ENCODE assay signal across 8 cellular contexts in genomic region chr13:73059460-73060250, GRCh38. TPM values are rescaled to one million over a fixed set of nuclear protein-coding genes. Genes with fewer than 3 reads are reported as not detected.
DNase-seq lines count a peak whose midpoint lies in the region; ATAC-seq, FAIRE-seq and TF ChIP-seq lines count a peak whose summit lies in the region.

No MANE protein-coding gene starts in this region.

- FAIRE-seq in A549 (lab: Jason Lieb, UNC) (no peak), pancreas (lab: Jason Lieb, UNC) (no peak)

- H3K36me3 Mint-ChIP-seq in activated T-helper 1 cell treated with anti-CD3 and anti-CD28 coated beads, Interleukin-12 subunit alpha, Interleukin-12 subunit beta, Interleukin-2, Interleukin-4 antibody, amounts not matched to agents 30 ng/mL and 10 ng/mL and 1 ng/mL, durations not matched to agents 14 hours and 24 hours and 36 hours (ENCODE audit: low read depth): no peaks in the 10 kb centered on the region

- ATAC-seq in A549: peak; percentile 2 to 63; a peak in 4 of 6 replicates
- peak; percentile 38 for ATAC-seq in GM18505 (IDR thresholded peaks at IDR 0.05; ENCODE audit: unreplicated experiment)
- peak; percentile 46 for ATAC-seq in HG02885 (IDR thresholded peaks at IDR 0.05; ENCODE audit: poor library complexity, unreplicated experiment)
- peak; percentile 35 for ATAC-seq in gastroesophageal sphincter
- peak; percentile 66 to 77 (median 73) for ATAC-seq in pancreas

- TF ChIP-seq CTCF in A549 (IDR thresholded peaks at IDR 0.05) (peak; percentile 21; the same call in 1 of the 3 replicates), gastroesophageal sphincter (IDR thresholded peaks at IDR 0.05) (peak in 3 of 4 experiments; percentile 2 to 49 (median 10)), pancreas (IDR thresholded peaks at IDR 0.05) (peak in 1 of 4 donors; percentile 10)

- POLR2A ChIA-PET in A549 (lab: Yijun Ruan, JAX): interaction anchor here (0.6 to 1.7 kb wide), 12 partner anchors 9 to 648 kb away, joined by 3 to 14 read pairs (median 4); no protein-coding TSS in a partner anchor

- peaks cover 51% of the 10 kb centered on the region for H3K27me3 Mint-ChIP-seq in activated T-helper 1 cell treated with anti-CD3 and anti-CD28 coated beads, Interleukin-12 subunit alpha, Interleukin-12 subunit beta, Interleukin-2, Interleukin-4 antibody, amounts not matched to agents 30 ng/mL and 10 ng/mL and 1 ng/mL, durations not matched to agents 14 hours and 24 hours and 36 hours (ENCODE audit: insufficient read depth)

- under 1% methylated on average over 19 of the region's 68 CpGs for WGBS in A549 (ENCODE audit: missing lambda C conversion rate)
- 0 to 1% methylated on average over 8 to 15 of the region's 68 CpGs for WGBS in gastroesophageal sphincter (ENCODE audit: low coverage in 1 of 2), 2 donors
- 0% methylated on average over 53 to 68 of the region's 68 CpGs for WGBS in pancreas, 2 donors

- H3K4me1 ChIP-seq in A549: peaks cover 36% of the 10 kb centered on the region
- H3K4me1 ChIP-seq in gastroesophageal sphincter: peaks cover 0 to 21% (median 4%) of the 10 kb centered on the region in 3 donors
- H3K4me1 ChIP-seq in pancreas: peaks cover 5 to 19% (median 8%) of the 10 kb centered on the region in 3 donors

- TF ChIP-seq POLR2A in A549 (IDR thresholded peaks at IDR 0.05; ENCODE audit: low read length) (no peak), GM18505 (IDR thresholded peaks at IDR 0.05; ENCODE audit: borderline replicate concordance, extremely low read depth, insufficient read depth, insufficient read length) (no peak), gastroesophageal sphincter (IDR thresholded peaks at IDR 0.05) (no peak)

- peak; percentile 23 to 42; a peak in 4 of 5 replicates for TF ChIP-seq RAD21 in A549 (conservative IDR thresholded peaks at IDR 0.05 in 1 of 2, IDR thresholded peaks at IDR 0.05 in 1 of 2)

- peak overlapping the region; percentile 23 for H3K27ac Mint-ChIP-seq in activated T-helper 1 cell treated with anti-CD3 and anti-CD28 coated beads, Interleukin-12 subunit alpha, Interleukin-12 subunit beta, Interleukin-2, Interleukin-4 antibody, amounts not matched to agents 30 ng/mL and 10 ng/mL and 1 ng/mL, durations not matched to agents 14 hours and 24 hours and 36 hours

- intact Hi-C loops in activated T-helper 1 cell treated with anti-CD3 and anti-CD28 coated beads, Interleukin-12 subunit alpha, Interleukin-12 subunit beta, Interleukin-2, Interleukin-4 antibody, amounts not matched to agents 30 ng/mL and 10 ng/mL and 1 ng/mL, durations not matched to agents 14 hours and 24 hours and 36 hours (cut with micrococcal nuclease): loop anchor here (2.0 to 10.0 kb wide), 6 partner anchors 163 to 1228 kb away; partner anchors contain the start of genes KLF12 and PIBF1
- intact Hi-C loops in pancreas (cut with DNase I): no loop called here

- peak overlapping the region; percentile 82 for H3K4me3 Mint-ChIP-seq in activated T-helper 1 cell treated with anti-CD3 and anti-CD28 coated beads, Interleukin-12 subunit alpha, Interleukin-12 subunit beta, Interleukin-2, Interleukin-4 antibody, amounts not matched to agents 30 ng/mL and 10 ng/mL and 1 ng/mL, durations not matched to agents 14 hours and 24 hours and 36 hours

- peak overlapping the region; percentile 90 for H3K4me2 ChIP-seq in A549

- TF ChIP-seq EP300 in A549 (IDR thresholded peaks at IDR 0.05) (no peak), gastroesophageal sphincter (IDR thresholded peaks at IDR 0.05) (no peak)

- H3K27me3 ChIP-seq in gastroesophageal sphincter (no peaks in the 10 kb centered on the region), pancreas (peaks cover 0 to 3% (median 0%) of the 10 kb centered on the region in 4 donors)

- H3K36me3 ChIP-seq in gastroesophageal sphincter (no peaks in the 10 kb centered on the region), pancreas (no peaks in the 10 kb centered on the region)

- CTCF ChIA-PET in A549 (lab: Yijun Ruan, JAX): interaction anchor here (0.6 to 3.2 kb wide), 8 partner anchors 28 to 658 kb away, joined by 3 to 11 read pairs (median 4); no protein-coding TSS in a partner anchor

- H3K4me3 ChIP-seq in A549 (peak overlapping the region; percentile 90), gastroesophageal sphincter (peak overlapping the region; percentile 48 to 85), pancreas (peak overlapping the region; percentile 75 to 94 (median 84))

- DNase-seq in A549 (ENCODE audit: low read depth in 1 of 2, low spot score in 1 of 2) (no peak), NCI-H526 treated with DMSO at 0.1 percent for 48 hours (lab: John Stamatoyannopoulos, UW) (peak; percentile 76), pancreas (peak; percentile 81 to 92 (median 86)), NCI-H187 treated with DMSO at 0.1 percent for 48 hours (lab: John Stamatoyannopoulos, UW) (no peak)
- peak; percentile 37 for DNase-seq in activated T-helper 1 cell treated with anti-CD3 and anti-CD28 coated beads, Interleukin-12 subunit alpha, Interleukin-12 subunit beta, Interleukin-2, Interleukin-4 antibody, amounts not matched to agents 30 ng/mL and 10 ng/mL and 1 ng/mL, durations not matched to agents 14 hours and 24 hours and 36 hours (ENCODE audit: low spot score)

- H3K9me3 ChIP-seq in A549: no peaks in the 10 kb centered on the region
- H3K9me3 ChIP-seq in gastroesophageal sphincter: no peaks in the 10 kb centered on the region
- H3K9me3 ChIP-seq in pancreas: no peaks in the 10 kb centered on the region

- no peaks in the 10 kb centered on the region for H3K9me3 Mint-ChIP-seq in activated T-helper 1 cell treated with anti-CD3 and anti-CD28 coated beads, Interleukin-12 subunit alpha, Interleukin-12 subunit beta, Interleukin-2, Interleukin-4 antibody, amounts not matched to agents 30 ng/mL and 10 ng/mL and 1 ng/mL, durations not matched to agents 14 hours and 24 hours and 36 hours

- peaks cover 20% of the 10 kb centered on the region for H3K4me1 Mint-ChIP-seq in activated T-helper 1 cell treated with anti-CD3 and anti-CD28 coated beads, Interleukin-12 subunit alpha, Interleukin-12 subunit beta, Interleukin-2, Interleukin-4 antibody, amounts not matched to agents 30 ng/mL and 10 ng/mL and 1 ng/mL, durations not matched to agents 14 hours and 24 hours and 36 hours (ENCODE audit: low read depth)

- H3K27ac ChIP-seq in A549 (peak overlapping the region; percentile 93 to 99), gastroesophageal sphincter (peak overlapping the region in 3 of 4 donors; percentile 75 to 87 (median 84)), pancreas (peak overlapping the region; percentile 42 to 93 (median 82))

TF ChIP-seq in A549, 52 proteins besides CTCF, POLR2A, EP300 and RAD21:
- no peak for TF ChIP-seq ATOH8 (CRISPR knock-in tag; IDR thresholded peaks at IDR 0.05; ENCODE audit: low read depth)
- peak; percentile 40 for TF ChIP-seq SMC3 (IDR thresholded peaks at IDR 0.05)

RNA-seq across cellular contexts. Expression of gene KLF5, which starts 0.8 kb away (rescaled TPM):
- polyA plus RNA-seq in A549 (2011; rRNA removed) (83.5 and 101 TPM in 2 replicates), A549 (2017; fragmentation: RNase III; extraction: RNeasy Plus Mini Kit Qiagen cat#74134 plus additional on column Dnase treatment) (31.8 to 48.7 TPM (median 34.4 TPM) in 3 replicates), pancreas (1 to 10 TPM; 5.8 to 7.3 TPM)
- 36.0 and 53.4 TPM in 2 replicates for polyA plus RNA-seq in A549 (2012; cell fraction: cytosol; rRNA removed)
- polyA plus RNA-seq in A549 (2012; cell fraction: nucleus; rRNA removed): 36.0 and 38.1 TPM in 2 replicates
- 124 and 158 TPM in 2 replicates for polyA minus RNA-seq in A549 (2011; rRNA and poly(A)+ RNA removed)
- total RNA-seq in activated T-helper 1 cell treated with anti-CD3 and anti-CD28 coated beads, Interleukin-12 subunit alpha, Interleukin-12 subunit beta, Interleukin-2, Interleukin-4 antibody, amounts not matched to agents 30 ng/mL and 10 ng/mL and 1 ng/mL, durations not matched to agents 14 hours and 24 hours and 36 hours: 2.4 and 2.5 TPM in 2 replicates
- total RNA-seq in gastroesophageal sphincter (10 to 100 TPM in 1 of 4 donors, 1 to 10 TPM in 3; 2.5 to 22.7 (median 4.9) TPM), pancreas (10 to 100 TPM in 2 of 6 donors, 1 to 10 TPM in 4; 3.9 to 18.2 (median 8.8) TPM)

Comparison
In these comparisons a context has a peak if more than half of its experiments do, and no peak if none do; other contexts are left out.
1. DNase-seq: peak in NCI-H526 treated with DMSO at 0.1 percent for 48 hours (single experiment), activated T-helper 1 cell treated with anti-CD3 and anti-CD28 coated beads, Interleukin-12 subunit alpha, Interleukin-12 subunit beta, Interleukin-2, Interleukin-4 antibody, amounts not matched to agents 30 ng/mL and 10 ng/mL and 1 ng/mL, durations not matched to agents 14 hours and 24 hours and 36 hours (single experiment) and pancreas (6 of 6); none in A549 (0 of 2) and NCI-H187 treated with DMSO at 0.1 percent for 48 hours (single experiment).
2. Peak in every context shown above with its lines, with median percentiles within 50 percentile points of each other: ATAC-seq, H3K27ac ChIP-seq and H3K4me3 ChIP-seq.